ENCODE assay signal across 8 cellular contexts in the genomic region with DNA sequence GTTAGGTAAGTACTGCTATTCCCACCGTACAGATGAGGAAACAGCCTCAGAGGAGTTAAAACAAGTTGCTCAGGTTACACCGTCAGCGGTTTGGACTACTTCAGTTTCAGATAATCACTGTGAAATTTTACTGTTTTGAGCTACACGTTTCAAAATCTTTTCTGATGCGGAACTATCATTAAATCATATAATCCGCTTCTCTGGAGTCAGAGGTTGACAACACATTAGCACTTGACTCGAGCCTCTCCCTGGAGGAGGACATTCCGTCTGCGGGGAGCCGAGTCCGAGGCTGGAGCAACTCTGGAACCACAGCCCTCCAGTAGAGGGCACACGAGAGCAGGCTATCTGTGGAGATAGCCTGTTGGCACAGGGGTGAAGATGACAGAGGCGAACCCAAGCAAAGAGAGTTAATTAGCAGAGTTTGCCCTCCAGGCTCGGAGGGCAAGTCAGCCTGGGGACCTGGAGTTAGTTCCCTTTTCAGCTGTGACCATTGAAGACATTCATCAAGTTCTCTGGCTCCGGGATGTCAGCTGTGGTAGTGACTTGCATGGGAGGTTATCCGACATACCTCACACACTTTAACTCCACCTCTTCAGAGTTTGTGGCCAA.
A peak's percentile ranks its signal among the peaks of the same experiment; 100 is the strongest.
DNase-seq lines count a peak whose midpoint lies in the region; ATAC-seq and TF ChIP-seq lines count a peak whose summit lies in the region.

No MANE protein-coding gene starts in this region.

- ATAC-seq in GM21528 (IDR thresholded peaks at IDR 0.05; ENCODE audit: low FRiP score, unreplicated experiment): peak; percentile 93

- H3K27me3 ChIP-seq in ovary (no peaks in the 10 kb centered on the region), tibial nerve (no peaks in the 10 kb centered on the region)

- H3K4me1 ChIP-seq in ovary (ENCODE audit: insufficient read depth): peaks cover 15% of the 10 kb centered on the region
- peaks cover 0 to 45% (median 0%) of the 10 kb centered on the region in 4 donors for H3K4me1 ChIP-seq in tibial nerve

- DNase-seq in Daoy (ENCODE audit: low read depth) (peak; percentile 85), HuH-7 (ENCODE audit: low spot score) (peak; percentile 72), SHP77 (lab: John Stamatoyannopoulos, UW) (peak; percentile 75 to 81), foreskin melanocyte (peak; percentile 71), ovary (peak; percentile 71 to 85 (median 82)), tibial nerve (ENCODE audit: low spot score in 2 of 2) (peak; percentile 60 to 85)
- peak; percentile 48 for DNase-seq in activated effector memory CD4-positive, alpha-beta T cell treated with Interleukin-2 at 50 U/mL for 16 hours

- no peaks in the 10 kb centered on the region for H3K9me3 ChIP-seq in ovary
- H3K9me3 ChIP-seq in tibial nerve: no peaks in the 10 kb centered on the region

- intact Hi-C loops in ovary (cut with DNase I): loop anchor here (5.0 to 10.0 kb wide), 4 partner anchors 65 to 275 kb away; no protein-coding TSS in a partner anchor

- H3K36me3 ChIP-seq in ovary (no peaks in the 10 kb centered on the region), tibial nerve (no peaks in the 10 kb centered on the region)

- TF ChIP-seq CTCF in ovary (IDR thresholded peaks at IDR 0.05) (peak; percentile 53 to 72 (median 59)), tibial nerve (IDR thresholded peaks at IDR 0.05) (peak; percentile 72 to 91 (median 79))

- H3K4me3 ChIP-seq in ovary: no peak overlapping the region
- no peak overlapping the region for H3K4me3 ChIP-seq in tibial nerve

- TF ChIP-seq POLR2A in ovary (IDR thresholded peaks at IDR 0.05) (no peak), tibial nerve (IDR thresholded peaks at IDR 0.05) (no peak)

- 44 to 48% (median 48%) methylated on average over 16 of the region's 16 CpGs for WGBS in ovary, 3 donors
- 33 to 34% methylated on average over 14 to 16 of the region's 16 CpGs for WGBS in tibial nerve, 2 donors

- no peak for TF ChIP-seq EP300 in ovary (IDR thresholded peaks at IDR 0.05)
- TF ChIP-seq EP300 in tibial nerve (IDR thresholded peaks at IDR 0.05): peak in 1 of 2 donors; percentile 38

- no peak overlapping the region for H3K27ac ChIP-seq in ovary
- no peak overlapping the region for H3K27ac ChIP-seq in tibial nerve
